Comparison of ENCODE assay signal across 8 cellular contexts in genomic region chr12:56449622-56449984, GRCh38. TPM values are rescaled to one million over a fixed set of nuclear protein-coding genes. Genes with fewer than 3 reads are reported as not detected.
DNase-seq lines count a peak whose midpoint lies in the region; ATAC-seq and TF ChIP-seq lines count a peak whose summit lies in the region.

No MANE protein-coding gene starts in this region.

- peak overlapping the region; percentile 89 for H3K27ac Mint-ChIP-seq in activated CD4-positive, alpha-beta T cell treated with anti-CD3 and anti-CD28 coated beads, Interleukin-2, amount 10 ng/mL, durations not matched to agents 7 days and 5 days
- peak overlapping the region; percentile 93 for H3K27ac Mint-ChIP-seq in activated naive CD8-positive, alpha-beta T cell treated with anti-CD3 and anti-CD28 coated beads for 36 hours

- H3K36me3 Mint-ChIP-seq in activated CD4-positive, alpha-beta T cell treated with anti-CD3 and anti-CD28 coated beads, Interleukin-2, amount 10 ng/mL, durations not matched to agents 7 days and 5 days (ENCODE audit: low read depth): peaks cover 17% of the 10 kb centered on the region
- H3K36me3 Mint-ChIP-seq in activated naive CD8-positive, alpha-beta T cell treated with anti-CD3 and anti-CD28 coated beads for 36 hours: peaks cover 18% of the 10 kb centered on the region

- no peaks in the 10 kb centered on the region for H3K27me3 Mint-ChIP-seq in activated CD4-positive, alpha-beta T cell treated with anti-CD3 and anti-CD28 coated beads, Interleukin-2, amount 10 ng/mL, durations not matched to agents 7 days and 5 days
- no peaks in the 10 kb centered on the region for H3K27me3 Mint-ChIP-seq in activated naive CD8-positive, alpha-beta T cell treated with anti-CD3 and anti-CD28 coated beads for 36 hours

- H3K4me1 ChIP-seq in thymus (ENCODE audit: control insufficient read depth, insufficient read depth, low read length): peaks cover 3% of the 10 kb centered on the region

- H3K27ac ChIP-seq in thymus (ENCODE audit: low read depth): peak overlapping the region; percentile 81

- CTCF ChIA-PET in activated CD4-positive, alpha-beta T cell treated with anti-CD3 and anti-CD28 coated beads, Interleukin-2, amount 10 ng/mL, durations not matched to agents 7 days and 5 days (lab: Charles Lee): interaction anchor here (1.0 to 4.5 kb wide), 4 partner anchors 13 to 298 kb away, joined by 3 to 38 read pairs (median 6); partner anchors contain the start of gene SMARCC2

- no peaks in the 10 kb centered on the region for H3K9me3 Mint-ChIP-seq in activated CD4-positive, alpha-beta T cell treated with anti-CD3 and anti-CD28 coated beads, Interleukin-2, amount 10 ng/mL, durations not matched to agents 7 days and 5 days
- no peaks in the 10 kb centered on the region for H3K9me3 Mint-ChIP-seq in activated naive CD8-positive, alpha-beta T cell treated with anti-CD3 and anti-CD28 coated beads for 36 hours

- H3K36me3 ChIP-seq in kidney epithelial cell (ENCODE audit: control insufficient read depth, insufficient read depth, low read length) (no peaks in the 10 kb centered on the region), thymus (ENCODE audit: control insufficient read depth, insufficient read depth) (no peaks in the 10 kb centered on the region)

- H3K4me3 ChIP-seq in kidney epithelial cell (ENCODE audit: low read depth, low read length): peak overlapping the region; percentile 58
- H3K4me3 ChIP-seq in thymus (ENCODE audit: low read length): peak overlapping the region; percentile 85

- H3K9me3 ChIP-seq in thymus (ENCODE audit: control insufficient read depth): no peaks in the 10 kb centered on the region

- TF ChIP-seq CTCF in kidney epithelial cell (IDR thresholded peaks at IDR 0.05; ENCODE audit: insufficient read depth, low read length, poor library complexity, severe bottlenecking): no peak

- H3K27me3 ChIP-seq in kidney epithelial cell (ENCODE audit: control insufficient read depth, insufficient read depth, low read length) (no peaks in the 10 kb centered on the region), thymus (ENCODE audit: control insufficient read depth, insufficient read depth) (no peaks in the 10 kb centered on the region)

- ATAC-seq in HG03460 (IDR thresholded peaks at IDR 0.05; ENCODE audit: unreplicated experiment) (no peak), GM21515 (IDR thresholded peaks at IDR 0.05; ENCODE audit: unreplicated experiment) (no peak)

- WGBS in thymus: 35% methylated on average over 5 of the region's 5 CpGs

- H3K4me1 Mint-ChIP-seq in activated CD4-positive, alpha-beta T cell treated with anti-CD3 and anti-CD28 coated beads, Interleukin-2, amount 10 ng/mL, durations not matched to agents 7 days and 5 days: peaks cover 33% of the 10 kb centered on the region
- peaks cover 15% of the 10 kb centered on the region for H3K4me1 Mint-ChIP-seq in activated naive CD8-positive, alpha-beta T cell treated with anti-CD3 and anti-CD28 coated beads for 36 hours

- H3K4me3 Mint-ChIP-seq in activated CD4-positive, alpha-beta T cell treated with anti-CD3 and anti-CD28 coated beads, Interleukin-2, amount 10 ng/mL, durations not matched to agents 7 days and 5 days: peak overlapping the region; percentile 86
- peak overlapping the region; percentile 91 for H3K4me3 Mint-ChIP-seq in activated naive CD8-positive, alpha-beta T cell treated with anti-CD3 and anti-CD28 coated beads for 36 hours

- POLR2A ChIA-PET in activated CD4-positive, alpha-beta T cell treated with anti-CD3 and anti-CD28 coated beads, Interleukin-2, amount 10 ng/mL, durations not matched to agents 7 days and 5 days (lab: Charles Lee): interaction anchor here (0.6 to 0.7 kb wide), 2 partner anchors 476 to 520 kb away, joined by 3 read pairs; partner anchors contain the start of gene RAB5B

- no peak for DNase-seq in activated CD4-positive, alpha-beta T cell treated with anti-CD3 and anti-CD28 coated beads, Interleukin-2, amount 10 ng/mL, durations not matched to agents 7 days and 5 days
- no peak for DNase-seq in activated CD4-positive, alpha-beta T cell treated with anti-CD3 and anti-CD28 coated beads for 4 hours
- no peak for DNase-seq in activated naive CD8-positive, alpha-beta T cell treated with anti-CD3 and anti-CD28 coated beads for 36 hours
- DNase-seq in kidney epithelial cell (ENCODE audit: low read depth): no peak
- no peak for DNase-seq in DMS 273 treated with DMSO at 0.1 percent for 48 hours (lab: John Stamatoyannopoulos, UW)

RNA-seq across cellular contexts. Expression of gene TIMELESS, which starts 0.4 kb away (rescaled TPM):
- total RNA-seq in activated CD4-positive, alpha-beta T cell treated with anti-CD3 and anti-CD28 coated beads, Interleukin-2, amount 10 ng/mL, durations not matched to agents 7 days and 5 days: 10 to 100 TPM; 59.5 to 63.6 TPM
- total RNA-seq in activated naive CD8-positive, alpha-beta T cell treated with anti-CD3 and anti-CD28 coated beads for 36 hours: 10 to 100 TPM; 57.6 to 59.8 TPM
- total RNA-seq in kidney epithelial cell: 10.3 and 15.5 TPM in 2 replicates
- 8.4 TPM for polyA plus RNA-seq in thymus

RNA-seq across cellular contexts. Expression of gene MIP, which starts 4.9 kb away (rescaled TPM):
- total RNA-seq in activated CD4-positive, alpha-beta T cell treated with anti-CD3 and anti-CD28 coated beads, Interleukin-2, amount 10 ng/mL, durations not matched to agents 7 days and 5 days: not detected
- not detected for total RNA-seq in activated naive CD8-positive, alpha-beta T cell treated with anti-CD3 and anti-CD28 coated beads for 36 hours
- total RNA-seq in kidney epithelial cell: not detected in 2 replicates
- polyA plus RNA-seq in thymus: 0.02 TPM

RNA-seq across cellular contexts. Expression of gene SPRYD4, which starts 18.8 kb away (rescaled TPM):
- total RNA-seq in activated CD4-positive, alpha-beta T cell treated with anti-CD3 and anti-CD28 coated beads, Interleukin-2, amount 10 ng/mL, durations not matched to agents 7 days and 5 days: 1 to 10 TPM; 3.8 to 3.9 TPM
- 1 to 10 TPM; 3.4 TPM for total RNA-seq in activated naive CD8-positive, alpha-beta T cell treated with anti-CD3 and anti-CD28 coated beads for 36 hours
- total RNA-seq in kidney epithelial cell: 1.0 and 1.1 TPM in 2 replicates
- 1.8 TPM for polyA plus RNA-seq in thymus

RNA-seq across cellular contexts. Expression of gene GLS2, which starts 38.4 kb away (rescaled TPM):
- 1 to 10 TPM; 1.1 to 1.9 TPM for total RNA-seq in activated CD4-positive, alpha-beta T cell treated with anti-CD3 and anti-CD28 coated beads, Interleukin-2, amount 10 ng/mL, durations not matched to agents 7 days and 5 days
- 1 to 10 TPM; 4.7 to 5.4 TPM for total RNA-seq in activated naive CD8-positive, alpha-beta T cell treated with anti-CD3 and anti-CD28 coated beads for 36 hours
- 2.3 and 3.3 TPM in 2 replicates for total RNA-seq in kidney epithelial cell
- 2.6 TPM for polyA plus RNA-seq in thymus
